ENCODE assay signal across 18 cellular contexts in the genomic region with DNA sequence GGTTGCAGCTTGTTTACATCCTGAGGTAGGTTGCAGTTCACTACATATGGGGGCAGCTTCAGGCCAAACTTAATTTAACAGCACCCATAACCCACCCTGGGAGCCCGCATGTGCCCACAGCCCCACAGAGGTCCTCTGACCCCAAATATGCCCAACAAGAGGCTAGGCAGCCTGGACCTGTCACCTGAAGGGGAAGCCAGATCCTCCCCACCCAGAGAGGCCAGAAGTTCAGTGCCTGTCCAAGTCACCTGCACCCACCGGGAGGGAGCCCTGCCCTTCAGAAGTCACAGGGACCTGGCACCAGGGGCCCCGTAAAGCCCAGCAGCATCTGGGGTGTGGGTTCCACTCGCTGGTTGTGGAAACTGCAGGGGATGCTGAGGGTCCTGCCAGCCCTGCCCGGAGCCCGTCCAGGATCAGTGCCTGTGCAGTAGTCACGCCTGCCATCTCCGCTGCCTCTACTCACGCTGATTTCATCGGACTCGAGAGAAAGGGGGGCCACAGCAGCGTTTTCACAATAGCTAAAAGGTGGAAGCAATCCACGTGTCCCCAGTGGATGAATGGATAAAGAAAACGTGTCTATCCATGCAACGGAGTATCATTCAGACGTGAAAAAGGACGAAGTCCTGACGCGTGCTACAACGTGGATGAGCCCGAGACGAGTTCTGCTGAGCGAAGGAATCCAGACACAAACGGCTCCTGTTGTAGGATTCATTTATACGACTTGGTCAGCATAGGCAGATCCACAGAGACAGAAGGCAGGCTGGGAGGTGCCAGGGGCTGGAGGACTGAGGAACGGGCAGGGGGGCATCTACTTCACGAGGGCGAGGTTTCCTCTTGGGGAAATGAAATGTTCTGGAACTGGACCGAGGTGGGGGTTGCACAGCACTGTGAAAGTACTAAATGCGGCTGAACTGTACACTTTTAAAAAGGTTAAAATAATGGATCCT. TPM values are rescaled to one million over a fixed set of nuclear protein-coding genes. Genes with fewer than 3 reads are reported as not detected.
DNase-seq lines count a peak whose midpoint lies in the region; TF ChIP-seq lines count a peak whose summit lies in the region.
"Had no signal": no experiment of that assay in that cellular context is flagged by ENCODE, and none has a peak within 500 bp of the region (broad histone marks: within the 10 kb centered on the region; RNA-seq: fewer than 3 reads in every experiment).

No MANE protein-coding gene starts in this region.

- H2AFZ ChIP-seq in neural progenitor cell (replicated peaks): no peak overlapping the region

- no peaks in the 10 kb centered on the region for H4K20me1 ChIP-seq in neural progenitor cell (ENCODE audit: low read depth)

- H3K9ac ChIP-seq in duodenal mucosa (ENCODE audit: low read depth in 1 of 2, low read length in 2 of 2) (no peak overlapping the region), neural progenitor cell (no peak overlapping the region)

- H3K27ac Mint-ChIP-seq in neural progenitor cell: peak overlapping the region; percentile 72
- no peak overlapping the region for H3K27ac Mint-ChIP-seq in type B pancreatic cell
- H3K27ac Mint-ChIP-seq: natural killer cell had no signal

- H3K9me3 ChIP-seq in duodenal mucosa (ENCODE audit: control insufficient read depth in 1 of 2, low read length in 2 of 2) (peaks cover 9% of the 10 kb centered on the region in 2 donors), neural progenitor cell (ENCODE audit: low read depth) (no peaks in the 10 kb centered on the region), HAP-1 (peaks cover 7% of the 10 kb centered on the region)

- H3K4me3 ChIP-seq in duodenal mucosa (ENCODE audit: low read depth in 1 of 2, low read length in 2 of 2) (no peak overlapping the region), neural progenitor cell (no peak overlapping the region), HAP-1 (no peak overlapping the region)
- H3K4me3 ChIP-seq: MG63 had no signal

- H3K27me3 Mint-ChIP-seq in neural progenitor cell (ENCODE audit: insufficient read depth, low read depth) (peaks cover 25% of the 10 kb centered on the region), type B pancreatic cell (peaks cover 13% of the 10 kb centered on the region)

- peaks cover 37% of the 10 kb centered on the region for H3K4me1 Mint-ChIP-seq in neural progenitor cell
- H3K4me1 Mint-ChIP-seq in type B pancreatic cell (ENCODE audit: unreplicated experiment): peaks cover 20% of the 10 kb centered on the region

- H3K79me2 ChIP-seq in neural progenitor cell (ENCODE audit: low read depth): no peaks in the 10 kb centered on the region

- in situ Hi-C loops in HAP-1 (cut with MboI; ENCODE audit: low sequenced_read_pairs): no loop called here

- H3K4me1 ChIP-seq in duodenal mucosa (ENCODE audit: control insufficient read depth in 1 of 2, insufficient read depth in 2 of 2, low read length in 2 of 2) (peaks cover 3 to 16% of the 10 kb centered on the region in 2 donors), neural progenitor cell (peaks cover 16% of the 10 kb centered on the region), HAP-1 (no peaks in the 10 kb centered on the region)

- H3K27ac ChIP-seq in duodenal mucosa (ENCODE audit: low read depth, low read length) (peak overlapping the region; percentile 3), neural progenitor cell (no peak overlapping the region)
- H3K27ac ChIP-seq: C4-2B had no signal

- no peaks in the 10 kb centered on the region for H3K36me3 ChIP-seq in duodenal mucosa (ENCODE audit: control insufficient read depth in 1 of 2, insufficient read depth in 2 of 2, low read length in 2 of 2)
- H3K36me3 ChIP-seq in neural progenitor cell: no peaks in the 10 kb centered on the region
- no peaks in the 10 kb centered on the region for H3K36me3 ChIP-seq in HAP-1 (replicated peaks)
- H3K36me3 ChIP-seq: MG63 had no signal

- peaks cover 0 to 3% of the 10 kb centered on the region in 2 donors for H3K27me3 ChIP-seq in duodenal mucosa (ENCODE audit: control insufficient read depth in 1 of 2, insufficient read depth in 2 of 2, low read length in 2 of 2)
- H3K27me3 ChIP-seq in neural progenitor cell: no peaks in the 10 kb centered on the region
- no peaks in the 10 kb centered on the region for H3K27me3 ChIP-seq in HAP-1 (ENCODE audit: low read depth)
- H3K27me3 ChIP-seq: MG63 had no signal

- peaks cover 20% of the 10 kb centered on the region for H3K9me3 Mint-ChIP-seq in neural progenitor cell
- H3K9me3 Mint-ChIP-seq in type B pancreatic cell: peaks cover 16% of the 10 kb centered on the region
- H3K9me3 Mint-ChIP-seq: natural killer cell had no signal

- H3K36me3 Mint-ChIP-seq in neural progenitor cell: peaks cover under 1% of the 10 kb centered on the region
- H3K36me3 Mint-ChIP-seq in type B pancreatic cell: no peaks in the 10 kb centered on the region
- H3K36me3 Mint-ChIP-seq: natural killer cell had no signal

- TF ChIP-seq CTCF in neural progenitor cell (IDR thresholded peaks at IDR 0.05): no peak
- no peak for TF ChIP-seq CTCF in type B pancreatic cell (conservative IDR thresholded peaks at IDR 0.05)

- H3K4me3 Mint-ChIP-seq in neural progenitor cell (no peak overlapping the region), type B pancreatic cell (no peak overlapping the region)
- H3K4me3 Mint-ChIP-seq: natural killer cell had no signal

- H3F3A ChIP-seq in neural progenitor cell (ENCODE audit: low read depth): peaks cover under 1% of the 10 kb centered on the region

- DNase-seq in activated CD8-positive, alpha-beta memory T cell treated with anti-CD3 and anti-CD28 coated beads for 24 hours: peak; percentile 49
- no peak for DNase-seq in activated CD8-positive, alpha-beta memory T cell treated with anti-CD3 and anti-CD28 coated beads, Interleukin-2, amount 50 U/mL, for 4 hours
- DNase-seq in neural progenitor cell (ENCODE audit: low spot score) (no peak), type B pancreatic cell (ENCODE audit: extremely low spot score, unreplicated experiment) (peak; percentile 66), HAP-1 (ENCODE audit: low spot score in 2 of 2) (no peak), DMS79 treated with DMSO at 0.1 percent for 48 hours (lab: John Stamatoyannopoulos, UW) (no peak)
- no peak for DNase-seq in central memory CD4-positive, alpha-beta T cell
- DNase-seq: activated CD4-positive, alpha-beta T cell treated with anti-CD3 and anti-CD28 coated beads for 4 hours; amygdala; DND-41; MG63; natural killer cell; NCI-H187; NCI-H446 treated with DMSO at 0.1 percent for 48 hours; retina; T-helper 9 cell had no signal

- no peak overlapping the region for H3K4me2 ChIP-seq in neural progenitor cell

RNA-seq across cellular contexts. Expression of gene COL6A2, which starts 33.9 kb away (rescaled TPM):
- 5.2 and 22.8 TPM in 2 replicates for total RNA-seq in neural progenitor cell (ENCODE audit: low replicate concordance)
- 23.8 and 114 TPM in 2 replicates for total RNA-seq in type B pancreatic cell (ENCODE audit: low replicate concordance)

Comparison
In these comparisons a context has a peak if more than half of its experiments do, and no peak if none do; other contexts are left out.
1. DNase-seq: peak in activated CD8-positive, alpha-beta memory T cell treated with anti-CD3 and anti-CD28 coated beads for 24 hours (single experiment) and type B pancreatic cell (single experiment); none in activated CD8-positive, alpha-beta memory T cell treated with anti-CD3 and anti-CD28 coated beads, Interleukin-2, amount 50 U/mL, for 4 hours (single experiment), neural progenitor cell (single experiment), central memory CD4-positive, alpha-beta T cell (single experiment), HAP-1 (0 of 2) and DMS79 treated with DMSO at 0.1 percent for 48 hours (single experiment).